21 cellular contexts compared by ENCODE assay signal in the genomic region with DNA sequence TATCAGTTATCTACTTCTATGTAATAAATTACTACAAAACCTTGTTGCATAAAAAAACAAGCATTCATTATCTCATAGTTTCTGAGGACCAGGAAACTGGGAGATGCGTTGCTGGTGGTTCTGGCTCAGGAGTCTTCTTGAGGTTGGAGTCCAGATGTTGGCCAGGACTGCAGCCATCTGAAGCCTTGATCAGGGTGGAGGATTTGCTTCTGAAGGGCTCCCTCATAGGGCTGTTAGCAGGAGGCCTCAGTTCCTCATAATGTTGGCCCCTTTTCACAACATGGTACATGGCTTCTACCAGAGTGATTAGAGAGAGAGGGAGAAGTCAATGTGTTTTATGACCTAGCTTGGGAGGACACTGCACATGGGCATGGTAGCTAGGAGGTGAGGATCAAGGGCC.
"Had no signal": no experiment of that assay in that cellular context is flagged by ENCODE, and none has a peak within 500 bp of the region (broad histone marks: within the 10 kb centered on the region; RNA-seq: fewer than 3 reads in every experiment).

No MANE protein-coding gene starts in this region.

- H3K36me3 ChIP-seq: gastrocnemius medialis, neutrophil, ovary, right lobe of liver, thoracic aorta, WERI-Rb-1 had no signal

- H3K27ac ChIP-seq: gastrocnemius medialis, hepatocyte, neutrophil, ovary, right lobe of liver, thoracic aorta, WERI-Rb-1 had no signal

- H3K4me3 ChIP-seq: gastrocnemius medialis, hepatocyte, ovary, right lobe of liver, thoracic aorta had no signal

- H3K4me2 ChIP-seq: hepatocyte had no signal

- H3K27me3 ChIP-seq: gastrocnemius medialis, hepatocyte, neutrophil, ovary, right lobe of liver had no signal

- H2AFZ ChIP-seq: hepatocyte had no signal

- DNase-seq: activated CD4-positive, alpha-beta T cell treated with anti-CD3 and anti-CD28 coated beads, Interleukin-2, amount 10 ng/mL, durations not matched to agents 24 days and 14 days; activated CD8-positive, alpha-beta T cell treated with anti-CD3 and anti-CD28 coated beads for 36 hours; activated T-cell treated with anti-CD3 and anti-CD28 coated beads, Interleukin-2, amount 50 U/mL, for 48 hours; anterior cingulate cortex; dermis blood vessel endothelial cell; effector CD8-positive, alpha-beta T cell; gastrocnemius medialis; glutamatergic neuron; immature natural killer cell; naive B cell; nephron progenitor cell; ovary; right lobe of liver; stimulated activated CD4-positive, alpha-beta T cell treated with anti-CD3 and anti-CD28 coated beads, Interleukin-4, amount 100 ng/mL, for 1 hour; trophoblast cell; WERI-Rb-1 had no signal

- H3K79me2 ChIP-seq: hepatocyte had no signal

- H3K9me3 ChIP-seq: gastrocnemius medialis, neutrophil, ovary, right lobe of liver, thoracic aorta had no signal

- ATAC-seq: activated CD4-positive, CD25-positive, alpha-beta regulatory T cell treated with anti-CD3 and anti-CD28 coated beads, Interleukin-2, amount 50 U/mL, for 24 hours; activated CD8-positive, alpha-beta T cell treated with anti-CD3 and anti-CD28 coated beads for 36 hours; gastrocnemius medialis; right lobe of liver; stimulated activated effector memory CD8-positive, alpha-beta T cell treated with anti-CD3 and anti-CD28 coated beads, Interleukin-12 subunit alpha, Interleukin-12 subunit beta, amount 100 ng/mL, for 72 hours had no signal

- H3K4me1 ChIP-seq: gastrocnemius medialis had no signal
